ENCODE assay signal across 22 cellular contexts in the genomic region with DNA sequence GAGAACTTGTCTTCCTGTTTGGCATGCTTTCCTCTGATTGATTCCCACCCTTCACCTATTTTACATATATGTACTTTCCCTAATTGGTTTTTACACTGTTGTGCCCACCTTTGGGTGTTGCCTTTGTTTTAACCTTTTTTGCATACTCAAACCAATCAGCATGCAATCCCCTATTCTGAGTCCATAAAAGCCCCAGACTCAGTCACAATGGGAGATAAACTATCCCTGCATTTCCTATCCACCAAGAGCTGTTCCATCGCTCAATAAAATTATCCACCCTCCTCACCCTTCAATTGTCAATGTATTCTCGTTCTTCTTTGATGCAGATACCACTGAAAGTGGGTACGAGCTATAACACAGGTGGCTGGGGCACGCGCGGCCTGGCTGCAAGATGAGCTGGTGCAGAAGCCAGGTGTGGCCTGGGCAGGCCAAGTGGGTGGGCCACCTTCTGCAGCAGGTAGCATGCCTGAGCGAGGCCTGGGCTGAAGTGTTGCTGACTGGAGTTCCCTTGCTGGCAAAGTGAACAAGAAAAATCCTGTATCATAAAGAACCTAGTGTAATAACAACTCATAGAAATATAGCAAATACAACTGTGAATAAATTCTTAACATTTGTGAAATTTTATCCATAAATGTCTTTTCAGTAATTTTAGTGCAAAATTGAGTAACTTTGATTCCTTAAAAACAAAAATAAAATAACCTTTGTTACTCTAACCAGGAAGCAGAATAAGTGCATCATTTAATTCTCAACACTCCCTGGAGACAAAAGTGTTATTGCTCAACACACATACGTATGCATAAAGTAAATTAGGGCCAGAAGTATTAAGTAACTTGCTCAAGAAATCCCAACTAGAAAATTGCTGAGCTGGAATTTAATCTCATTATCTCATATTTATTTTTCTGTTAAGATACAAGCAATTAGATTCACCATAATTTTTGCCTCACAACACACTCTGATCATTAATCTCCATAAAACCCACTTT.
A peak's percentile ranks its signal among the peaks of the same experiment; 100 is the strongest.
DNase-seq lines count a peak whose midpoint lies in the region; ATAC-seq and TF ChIP-seq lines count a peak whose summit lies in the region.
"Had no signal": no experiment of that assay in that cellular context is flagged by ENCODE, and none has a peak within 500 bp of the region (broad histone marks: within the 10 kb centered on the region; RNA-seq: fewer than 3 reads in every experiment).

No MANE protein-coding gene starts in this region.

- no peak overlapping the region for H2AFZ ChIP-seq in GM23338
- H2AFZ ChIP-seq in neural progenitor cell (replicated peaks): peak overlapping the region; percentile 33

- peaks cover 4% of the 10 kb centered on the region; the same call in 1 of the 2 replicates for H3K9me2 ChIP-seq in GM23338 (ENCODE audit: insufficient read depth)

- H3K4me3 Mint-ChIP-seq in GM23338 (no peak overlapping the region), WTC11 (peak overlapping the region; percentile 47), neural progenitor cell (no peak overlapping the region)
- no peak overlapping the region for H3K4me3 Mint-ChIP-seq in activated naive CD4-positive, alpha-beta T cell treated with anti-CD3 and anti-CD28 coated beads, Interleukin-2, amount 10 ng/mL, durations not matched to agents 7 days and 5 days

- H3K27me3 ChIP-seq in GM23338 (ENCODE audit: insufficient read depth): no peaks in the 10 kb centered on the region
- H3K27me3 ChIP-seq in neural progenitor cell: no peaks in the 10 kb centered on the region
- H3K27me3 ChIP-seq: BE2C had no signal

- H3K9me3 ChIP-seq in neural progenitor cell (ENCODE audit: low read depth): no peaks in the 10 kb centered on the region
- H3K9me3 ChIP-seq: A549, BE2C, SK-N-SH had no signal

- POLR2A ChIA-PET in WTC11 (lab: Charles Lee): interaction anchor here (0.5 kb wide), 1 partner anchor 1403 kb away, joined by 3 read pairs; no protein-coding TSS in a partner anchor

- TF ChIP-seq CTCF in GM23338 (conservative IDR thresholded peaks at IDR 0.05; ENCODE audit: low read depth in 2 of 2): no peak
- no peak for TF ChIP-seq CTCF in WTC11 (IDR thresholded peaks at IDR 0.05)
- no peak for TF ChIP-seq CTCF in neural progenitor cell (IDR thresholded peaks at IDR 0.05)

- no peak overlapping the region for H3K27ac Mint-ChIP-seq in GM23338
- peak overlapping the region; percentile 96 for H3K27ac Mint-ChIP-seq in WTC11
- no peak overlapping the region for H3K27ac Mint-ChIP-seq in neural progenitor cell
- H3K27ac Mint-ChIP-seq in activated naive CD4-positive, alpha-beta T cell treated with anti-CD3 and anti-CD28 coated beads, Interleukin-2, amount 10 ng/mL, durations not matched to agents 7 days and 5 days: no peak overlapping the region

- H3K9me3 Mint-ChIP-seq in GM23338: peaks cover 7% of the 10 kb centered on the region
- peaks cover 3% of the 10 kb centered on the region for H3K9me3 Mint-ChIP-seq in WTC11
- H3K9me3 Mint-ChIP-seq in neural progenitor cell: no peaks in the 10 kb centered on the region
- no peaks in the 10 kb centered on the region for H3K9me3 Mint-ChIP-seq in activated naive CD4-positive, alpha-beta T cell treated with anti-CD3 and anti-CD28 coated beads, Interleukin-2, amount 10 ng/mL, durations not matched to agents 7 days and 5 days

- H3K9ac ChIP-seq in neural progenitor cell: no peak overlapping the region
- H3K9ac ChIP-seq: SK-N-SH had no signal

- no peaks in the 10 kb centered on the region for H3K4me1 ChIP-seq in GM23338 (ENCODE audit: insufficient read depth)
- H3K4me1 ChIP-seq in neural progenitor cell: no peaks in the 10 kb centered on the region
- H3K4me1 ChIP-seq: A549, BE2C had no signal

- ATAC-seq in GM23338: peak; percentile 61; the same call in 1 of the 3 replicates
- ATAC-seq in WTC11: peak; percentile 98
- ATAC-seq: A549, PC-3 had no signal

- H3F3A ChIP-seq in GM23338 (replicated peaks; ENCODE audit: low read depth) (no peaks in the 10 kb centered on the region), neural progenitor cell (ENCODE audit: low read depth) (no peaks in the 10 kb centered on the region)

- H4K20me1 ChIP-seq in GM23338 (replicated peaks; ENCODE audit: insufficient read depth) (no peaks in the 10 kb centered on the region), neural progenitor cell (ENCODE audit: low read depth) (no peaks in the 10 kb centered on the region)

- H3K27me3 Mint-ChIP-seq in GM23338 (ENCODE audit: insufficient read depth, low read depth, poor library complexity) (peaks cover 1% of the 10 kb centered on the region), WTC11 (ENCODE audit: low read depth) (no peaks in the 10 kb centered on the region), neural progenitor cell (ENCODE audit: insufficient read depth, low read depth) (no peaks in the 10 kb centered on the region)
- H3K27me3 Mint-ChIP-seq in activated naive CD4-positive, alpha-beta T cell treated with anti-CD3 and anti-CD28 coated beads, Interleukin-2, amount 10 ng/mL, durations not matched to agents 7 days and 5 days: no peaks in the 10 kb centered on the region

- peaks cover 5% of the 10 kb centered on the region; the same call in 1 of the 3 replicates for H3K36me3 Mint-ChIP-seq in GM23338 (ENCODE audit: low read depth)
- H3K36me3 Mint-ChIP-seq in WTC11: peaks cover 3% of the 10 kb centered on the region; the same call in 1 of the 2 replicates
- H3K36me3 Mint-ChIP-seq in neural progenitor cell: no peaks in the 10 kb centered on the region
- no peaks in the 10 kb centered on the region for H3K36me3 Mint-ChIP-seq in activated naive CD4-positive, alpha-beta T cell treated with anti-CD3 and anti-CD28 coated beads, Interleukin-2, amount 10 ng/mL, durations not matched to agents 7 days and 5 days

- no peak overlapping the region for H3K4me3 ChIP-seq in GM23338
- no peak overlapping the region for H3K4me3 ChIP-seq in neural progenitor cell
- H3K4me3 ChIP-seq: A549 had no signal

- no peaks in the 10 kb centered on the region for H3K79me2 ChIP-seq in GM23338 (replicated peaks; ENCODE audit: insufficient read depth)
- H3K79me2 ChIP-seq in neural progenitor cell (ENCODE audit: low read depth): no peaks in the 10 kb centered on the region

- DNase-seq in GM23338 (ENCODE audit: low spot score) (no peak), WTC11 (ENCODE audit: low spot score) (peak; percentile 50), fibroblast of gingiva (ENCODE audit: low read depth) (peak; percentile 8), neural progenitor cell (ENCODE audit: low spot score) (no peak), glomerular visceral epithelial cell (ENCODE audit: extremely low spot score) (no peak), NK-92 (lab: John Stamatoyannopoulos, UW; ENCODE audit: unreplicated experiment) (no peak), HuH-7.5 (ENCODE audit: low spot score) (no peak)
- no peak for DNase-seq in activated naive CD4-positive, alpha-beta T cell treated with anti-CD3 and anti-CD28 coated beads, Interleukin-2, amount 10 ng/mL, durations not matched to agents 7 days and 5 days
- DNase-seq: BE2C, EL, GF-D8, HCEC 1CT, Karpas-422, MV-4-11, NCI-H1694, NCI-H2081, NCI-H2171, NCI-H524 treated with DMSO at 0.1 percent for 48 hours, PC-3, SHP77 treated with DMSO at 0.1 percent for 48 hours, SK-N-SH had no signal

- H3K4me2 ChIP-seq in GM23338 (no peak overlapping the region), neural progenitor cell (no peak overlapping the region)
- H3K4me2 ChIP-seq: A549, SK-N-SH had no signal

- H3K4me1 Mint-ChIP-seq in GM23338 (no peaks in the 10 kb centered on the region; the same call in 2 of the 3 replicates), WTC11 (peaks cover 18% of the 10 kb centered on the region), neural progenitor cell (no peaks in the 10 kb centered on the region)
- H3K4me1 Mint-ChIP-seq in activated naive CD4-positive, alpha-beta T cell treated with anti-CD3 and anti-CD28 coated beads, Interleukin-2, amount 10 ng/mL, durations not matched to agents 7 days and 5 days: no peaks in the 10 kb centered on the region

- H3K27ac ChIP-seq in GM23338 (ENCODE audit: low read depth): no peak overlapping the region
- no peak overlapping the region for H3K27ac ChIP-seq in neural progenitor cell
- H3K27ac ChIP-seq: A549 had no signal

- CTCF ChIA-PET in WTC11 (lab: Charles Lee): interaction anchor here (0.9 kb wide), 1 partner anchor 21 kb away, joined by 3 read pairs; no protein-coding TSS in a partner anchor
- CTCF ChIA-PET in activated naive CD4-positive, alpha-beta T cell treated with anti-CD3 and anti-CD28 coated beads, Interleukin-2, amount 10 ng/mL, durations not matched to agents 7 days and 5 days (lab: Charles Lee): no interaction called here

- no peaks in the 10 kb centered on the region for H3K36me3 ChIP-seq in GM23338 (ENCODE audit: insufficient read depth)
- no peaks in the 10 kb centered on the region for H3K36me3 ChIP-seq in neural progenitor cell
- H3K36me3 ChIP-seq: BE2C had no signal

TF ChIP-seq in GM23338, 12 proteins besides CTCF, POLR2A, EP300 and RAD21 (continues in another document):
- TF ChIP-seq EZH2 (IDR thresholded peaks at IDR 0.05; ENCODE audit: low read depth, unreplicated experiment): no peak

Comparison
In these comparisons a context has a peak if more than half of its experiments do, and no peak if none do; other contexts are left out.
1. DNase-seq: peak in WTC11 (single experiment) and fibroblast of gingiva (single experiment); none in GM23338 (single experiment), neural progenitor cell (single experiment), glomerular visceral epithelial cell (single experiment), activated naive CD4-positive, alpha-beta T cell treated with anti-CD3 and anti-CD28 coated beads, Interleukin-2, amount 10 ng/mL, durations not matched to agents 7 days and 5 days (single experiment), NK-92 (single experiment) and HuH-7.5 (single experiment).